11 cellular contexts compared by ENCODE assay signal in genomic region chr1:28296401-28297220, GRCh38. TPM values are rescaled to one million over a fixed set of nuclear protein-coding genes. Genes with fewer than 3 reads are reported as not detected.
DNase-seq lines count a peak whose midpoint lies in the region; ATAC-seq, FAIRE-seq and TF ChIP-seq lines count a peak whose summit lies in the region.
"Had no signal": no experiment of that assay in that cellular context is flagged by ENCODE, and none has a peak within 500 bp of the region (broad histone marks: within the 10 kb centered on the region; RNA-seq: fewer than 3 reads in every experiment).

No MANE protein-coding gene starts in this region.

- no peaks in the 10 kb centered on the region for H3K79me1 ChIP-seq in mesendoderm (ENCODE audit: low read length)

- H3K56ac ChIP-seq in mesendoderm (ENCODE audit: low read length): peak overlapping the region; percentile 80

- H3K4me3 ChIP-seq in ACC112 (ENCODE audit: low read depth, low read length) (no peak overlapping the region), mesendoderm (ENCODE audit: low read length) (no peak overlapping the region)
- H3K4me3 ChIP-seq: heart left ventricle had no signal

- peak overlapping the region; percentile 51 for H2AFZ ChIP-seq in ACC112 (ENCODE audit: low read length, unreplicated experiment)

- no peak for TF ChIP-seq POLR2A in H54 (IDR thresholded peaks at IDR 0.05; ENCODE audit: low read depth, low read length)

- no peak overlapping the region for H2BK120ac ChIP-seq in mesendoderm (ENCODE audit: low read depth, low read length)

- no peak overlapping the region for H3K27ac Mint-ChIP-seq in chondrocyte (ENCODE audit: unreplicated experiment)
- H3K27ac Mint-ChIP-seq: CD8-positive, alpha-beta T cell had no signal

- H3K79me2 ChIP-seq in ACC112 (ENCODE audit: control insufficient read depth, insufficient read depth, low read length, unreplicated experiment) (no peaks in the 10 kb centered on the region), mesendoderm (ENCODE audit: control insufficient read depth, insufficient read depth, low read length) (no peaks in the 10 kb centered on the region)

- no peaks in the 10 kb centered on the region for H3K27me3 ChIP-seq in ACC112 (ENCODE audit: insufficient read depth, low read length)
- no peaks in the 10 kb centered on the region for H3K27me3 ChIP-seq in mesendoderm (ENCODE audit: insufficient read depth, low read length, poor library complexity)
- H3K27me3 ChIP-seq: heart left ventricle had no signal

- no peaks in the 10 kb centered on the region for H3K9me3 Mint-ChIP-seq in chondrocyte (ENCODE audit: low read depth)
- H3K9me3 Mint-ChIP-seq: CD8-positive, alpha-beta T cell had no signal

- no peaks in the 10 kb centered on the region for H3K36me3 ChIP-seq in ACC112 (ENCODE audit: insufficient read depth, low read length)
- H3K36me3 ChIP-seq in mesendoderm (ENCODE audit: control insufficient read depth, insufficient read depth, low read length): no peaks in the 10 kb centered on the region
- H3K36me3 ChIP-seq: heart left ventricle had no signal

- no peak for TF ChIP-seq CTCF in chondrocyte (IDR thresholded peaks at IDR 0.05)

- no peak for ATAC-seq in HG03469 (IDR thresholded peaks at IDR 0.05; ENCODE audit: unreplicated experiment)
- ATAC-seq: CD8-positive, alpha-beta T cell; SK-N-SH treated with all-trans-retinoic acid at 6 μM for 48 hours had no signal

- H3K36me3 Mint-ChIP-seq in chondrocyte (ENCODE audit: low read depth): no peaks in the 10 kb centered on the region
- H3K36me3 Mint-ChIP-seq: CD8-positive, alpha-beta T cell had no signal

- H3K4me3 Mint-ChIP-seq in chondrocyte (ENCODE audit: unreplicated experiment): peak overlapping the region; percentile 33
- H3K4me3 Mint-ChIP-seq: CD8-positive, alpha-beta T cell had no signal

- no peak for FAIRE-seq in H54 (lab: Jason Lieb, UNC)

- no peaks in the 10 kb centered on the region for H3K27me3 Mint-ChIP-seq in chondrocyte (ENCODE audit: low read depth)

- no peak overlapping the region for H2BK15ac ChIP-seq in mesendoderm (replicated peaks; ENCODE audit: low read depth)

- no peak overlapping the region for H3K18ac ChIP-seq in mesendoderm (ENCODE audit: low read length)

- H3K27ac ChIP-seq in ACC112 (ENCODE audit: low read depth, low read length) (no peak overlapping the region), mesendoderm (ENCODE audit: low read depth, low read length) (no peak overlapping the region)
- H3K27ac ChIP-seq: heart left ventricle had no signal

- H3K4me2 ChIP-seq in mesendoderm (ENCODE audit: low read length): peak overlapping the region; percentile 9

- H4K5ac ChIP-seq in mesendoderm (ENCODE audit: low read length): no peak overlapping the region

- H3K4ac ChIP-seq in mesendoderm (ENCODE audit: low read depth, low read length): no peak overlapping the region

- peak overlapping the region; percentile 41 for H3K9ac ChIP-seq in mesendoderm (ENCODE audit: low read length)

- WGBS in mesendoderm (ENCODE audit: extremely low coverage, insufficient coverage, low lambda C conversion rate): no CpG with 5 or more reads among the region's 14 CpGs

- peaks cover 6% of the 10 kb centered on the region for H3K4me1 ChIP-seq in ACC112 (ENCODE audit: control insufficient read depth, insufficient read depth, low read length, unreplicated experiment)
- H3K4me1 ChIP-seq in mesendoderm (ENCODE audit: control insufficient read depth, low read depth, low read length): peaks cover 2% of the 10 kb centered on the region
- H3K4me1 ChIP-seq: heart left ventricle had no signal

- no peak overlapping the region for H2BK5ac ChIP-seq in mesendoderm (ENCODE audit: low read length)

- DNase-seq in LoVo (ENCODE audit: low spot score) (peak; percentile 35), chondrocyte (ENCODE audit: low spot score) (peak; percentile 33), mesendoderm (peak; percentile 94), H54 (ENCODE audit: insufficient read length, low spot score) (no peak), NCI-H1694 treated with DMSO at 0.1 percent for 48 hours (lab: John Stamatoyannopoulos, UW) (no peak), dermis blood vessel endothelial cell (no peak)
- DNase-seq: CD8-positive, alpha-beta T cell; heart left ventricle had no signal

- peaks cover 10% of the 10 kb centered on the region for H3K4me1 Mint-ChIP-seq in chondrocyte (ENCODE audit: low read depth)

- no peak overlapping the region for H4K8ac ChIP-seq in mesendoderm (ENCODE audit: low read depth, low read length)

- no peak overlapping the region for H3K23ac ChIP-seq in mesendoderm (ENCODE audit: low read length)

- H2AK5ac ChIP-seq in mesendoderm (ENCODE audit: low read length): no peak overlapping the region

RNA-seq across cellular contexts. Expression of gene MED18, which starts 32.2 kb away (rescaled TPM):
- total RNA-seq in chondrocyte (10.9 to 12.2 TPM (median 11.3 TPM) in 3 replicates), dermis blood vessel endothelial cell (25.5 and 28.5 TPM in 2 replicates)
- polyA plus RNA-seq in mesendoderm (2013, experiment 1 of 2): 6.3 TPM
- 6.8 TPM for polyA plus RNA-seq in mesendoderm (2013, experiment 2 of 2)

RNA-seq across cellular contexts. Expression of gene SESN2, which starts 37.3 kb away (rescaled TPM):
- 11.6 to 56.2 TPM (median 54.7 TPM) in 3 replicates for total RNA-seq in chondrocyte
- polyA plus RNA-seq in mesendoderm (2013, experiment 1 of 2): 19.5 TPM
- 19.7 TPM for polyA plus RNA-seq in mesendoderm (2013, experiment 2 of 2)
- total RNA-seq in dermis blood vessel endothelial cell: 9.9 and 14.3 TPM in 2 replicates

Comparison
In these comparisons a context has a peak if more than half of its experiments do, and no peak if none do; other contexts are left out.
1. DNase-seq: peak in LoVo (single experiment), chondrocyte (single experiment) and mesendoderm (single experiment); none in H54 (single experiment), NCI-H1694 treated with DMSO at 0.1 percent for 48 hours (single experiment) and dermis blood vessel endothelial cell (single experiment).